In genomic region chr6:90098637-90099036, GRCh38 we compare ENCODE assay signal across 13 cellular contexts.
DNase-seq lines count a peak whose midpoint lies in the region; ATAC-seq and TF ChIP-seq lines count a peak whose summit lies in the region.
"Had no signal": no experiment of that assay in that cellular context is flagged by ENCODE, and none has a peak within 500 bp of the region (broad histone marks: within the 10 kb centered on the region; RNA-seq: fewer than 3 reads in every experiment).

No MANE protein-coding gene starts in this region.

- DNase-seq in activated T-cell treated with anti-CD3 and anti-CD28 coated beads, Interleukin-2, amount 50 U/mL, for 72 hours, result no peak
- DNase-seq in activated T-cell treated with anti-CD3 and anti-CD28 coated beads, Interleukin-2, amount 50 U/mL, for 4 hours, result no peak
- no peak for DNase-seq in central memory CD8-positive, alpha-beta T cell (ENCODE audit: low spot score in 2 of 2)
- no peak for DNase-seq in upper lobe of left lung
- DNase-seq in HPDE6-E6E7 (ENCODE audit: extremely low spot score), result no peak
- no peak for DNase-seq in COLO668 (lab: John Stamatoyannopoulos, UW; ENCODE audit: unreplicated experiment)
- DNase-seq: ACHN, H9, NCI-H526 treated with DMSO at 0.1 percent for 48 hours had no signal

- no peaks in the 10 kb centered on the region for H3K9me3 Mint-ChIP-seq in activated T-cell treated with anti-CD3 and anti-CD28 coated beads, Interleukin-2, amount 50 U/mL, for 72 hours
- H3K9me3 Mint-ChIP-seq in activated T-cell treated with anti-CD3 and anti-CD28 coated beads, Interleukin-2, amount 50 U/mL, for 4 hours, result no peaks in the 10 kb centered on the region
- no peaks in the 10 kb centered on the region for H3K9me3 Mint-ChIP-seq in central memory CD8-positive, alpha-beta T cell

- peaks cover 93% of the 10 kb centered on the region for H3K4me1 Mint-ChIP-seq in activated T-cell treated with anti-CD3 and anti-CD28 coated beads, Interleukin-2, amount 50 U/mL, for 72 hours (ENCODE audit: low read depth)
- H3K4me1 Mint-ChIP-seq in activated T-cell treated with anti-CD3 and anti-CD28 coated beads, Interleukin-2, amount 50 U/mL, for 4 hours (ENCODE audit: low read depth), result peaks cover 78% of the 10 kb centered on the region
- peaks cover 26% of the 10 kb centered on the region for H3K4me1 Mint-ChIP-seq in central memory CD8-positive, alpha-beta T cell
- H3K4me1 Mint-ChIP-seq: H9 had no signal

- H3K9me3 ChIP-seq in muscle layer of duodenum (ENCODE audit: control insufficient read depth in 1 of 2, low read length in 2 of 2) (no peaks in the 10 kb centered on the region), upper lobe of left lung (peaks cover 0 to 4% (median 0%) of the 10 kb centered on the region in 4 donors)

- TF ChIP-seq CTCF in upper lobe of left lung (IDR thresholded peaks at IDR 0.05), result no peak

- H3K27me3 ChIP-seq in muscle layer of duodenum (ENCODE audit: low read depth, low read length) (no peaks in the 10 kb centered on the region), upper lobe of left lung (no peaks in the 10 kb centered on the region)
- H3K27me3 ChIP-seq: MG63 had no signal

- no peaks in the 10 kb centered on the region for H3K27me3 Mint-ChIP-seq in activated T-cell treated with anti-CD3 and anti-CD28 coated beads, Interleukin-2, amount 50 U/mL, for 72 hours (ENCODE audit: low read depth)
- H3K27me3 Mint-ChIP-seq in activated T-cell treated with anti-CD3 and anti-CD28 coated beads, Interleukin-2, amount 50 U/mL, for 4 hours (ENCODE audit: low read depth), result no peaks in the 10 kb centered on the region
- H3K27me3 Mint-ChIP-seq in central memory CD8-positive, alpha-beta T cell, result peaks cover 6% of the 10 kb centered on the region

- no peaks in the 10 kb centered on the region for H3K36me3 ChIP-seq in muscle layer of duodenum (ENCODE audit: control insufficient read depth in 1 of 2, insufficient read depth in 2 of 2, low read length in 2 of 2)
- H3K36me3 ChIP-seq in upper lobe of left lung, result no peaks in the 10 kb centered on the region
- H3K36me3 ChIP-seq: MG63 had no signal

- WGBS in upper lobe of left lung, 2 donors, result 49 to 53% methylated on average over 6 of the region's 6 CpGs

- peak overlapping the region; percentile 28 to 40 for H3K4me3 Mint-ChIP-seq in activated T-cell treated with anti-CD3 and anti-CD28 coated beads, Interleukin-2, amount 50 U/mL, for 72 hours
- no peak overlapping the region for H3K4me3 Mint-ChIP-seq in activated T-cell treated with anti-CD3 and anti-CD28 coated beads, Interleukin-2, amount 50 U/mL, for 4 hours
- H3K4me3 Mint-ChIP-seq in central memory CD8-positive, alpha-beta T cell, result no peak overlapping the region
- H3K4me3 Mint-ChIP-seq: H9; T-helper 2 cell treated with Interferon-gamma antibody and Interleukin-4, amounts not matched to agents 5 μg/mL and 100 μg/mL, for 36 hours had no signal

- no peak for TF ChIP-seq POLR2A in upper lobe of left lung (IDR thresholded peaks at IDR 0.05)

- H3K4me3 ChIP-seq in muscle layer of duodenum (ENCODE audit: low read depth in 1 of 2, low read length in 2 of 2) (peak overlapping the region in 1 of 2 donors; percentile 22), upper lobe of left lung (no peak overlapping the region)
- H3K4me3 ChIP-seq: MG63 had no signal

- no peak for ATAC-seq in activated T-cell treated with anti-CD3 and anti-CD28 coated beads, Interleukin-2, amount 50 U/mL, for 72 hours (replicated peaks in 1 of 2)
- no peak for ATAC-seq in activated T-cell treated with anti-CD3 and anti-CD28 coated beads, Interleukin-2, amount 50 U/mL, for 4 hours
- ATAC-seq in central memory CD8-positive, alpha-beta T cell (replicated peaks; ENCODE audit: extremely low read depth, poor library complexity, severe bottlenecking), result no peak
- ATAC-seq in upper lobe of left lung (ENCODE audit: low FRiP score in 2 of 2), result peak in 1 of 2 donors; percentile 67
- no peak for ATAC-seq in HG03520 (IDR thresholded peaks at IDR 0.05; ENCODE audit: unreplicated experiment)

- H3K27ac Mint-ChIP-seq in activated T-cell treated with anti-CD3 and anti-CD28 coated beads, Interleukin-2, amount 50 U/mL, for 72 hours, result peak overlapping the region; percentile 51
- peak overlapping the region; percentile 67 for H3K27ac Mint-ChIP-seq in central memory CD8-positive, alpha-beta T cell (ENCODE audit: low read depth)
- H3K27ac Mint-ChIP-seq: H9; T-helper 2 cell treated with Interferon-gamma antibody and Interleukin-4, amounts not matched to agents 5 μg/mL and 100 μg/mL, for 36 hours had no signal

- no peak for TF ChIP-seq EP300 in upper lobe of left lung (IDR thresholded peaks at IDR 0.05)

- H3K4me1 ChIP-seq in muscle layer of duodenum (ENCODE audit: control insufficient read depth in 1 of 2, insufficient read depth in 2 of 2, low read length in 2 of 2), result peaks cover 0 to 11% of the 10 kb centered on the region in 2 donors
- peaks cover 8 to 30% (median 26%) of the 10 kb centered on the region in 4 donors for H3K4me1 ChIP-seq in upper lobe of left lung

- H3K36me3 Mint-ChIP-seq in activated T-cell treated with anti-CD3 and anti-CD28 coated beads, Interleukin-2, amount 50 U/mL, for 72 hours (ENCODE audit: insufficient read depth in 2 of 2), result peaks cover 13 to 23% of the 10 kb centered on the region in 2 donors
- H3K36me3 Mint-ChIP-seq in activated T-cell treated with anti-CD3 and anti-CD28 coated beads, Interleukin-2, amount 50 U/mL, for 4 hours (ENCODE audit: insufficient read depth), result peaks cover 22% of the 10 kb centered on the region
- peaks cover 5% of the 10 kb centered on the region for H3K36me3 Mint-ChIP-seq in central memory CD8-positive, alpha-beta T cell (ENCODE audit: insufficient read depth)

- H3K27ac ChIP-seq in muscle layer of duodenum (ENCODE audit: low read length), result peak overlapping the region; percentile 56
- H3K27ac ChIP-seq in upper lobe of left lung, result peak overlapping the region; percentile 37 to 78 (median 60)

Comparison
In these comparisons a context has a peak if more than half of its experiments do, and no peak if none do; other contexts are left out.
1. H3K4me3 Mint-ChIP-seq: peak in activated T-cell treated with anti-CD3 and anti-CD28 coated beads, Interleukin-2, amount 50 U/mL, for 72 hours (2 of 2); none in activated T-cell treated with anti-CD3 and anti-CD28 coated beads, Interleukin-2, amount 50 U/mL, for 4 hours (single experiment) and central memory CD8-positive, alpha-beta T cell (single experiment).